Comparison of ENCODE assay signal across 18 cellular contexts in genomic region chr1:89850844-89851410, GRCh38. TPM values are rescaled to one million over a fixed set of nuclear protein-coding genes. Genes with fewer than 3 reads are reported as not detected.
DNase-seq lines count a peak whose midpoint lies in the region; FAIRE-seq and TF ChIP-seq lines count a peak whose summit lies in the region.
"Had no signal": no experiment of that assay in that cellular context is flagged by ENCODE, and none has a peak within 500 bp of the region (broad histone marks: within the 10 kb centered on the region; RNA-seq: fewer than 3 reads in every experiment).

No MANE protein-coding gene starts in this region.

- FAIRE-seq in colon (lab: Jason Lieb, UNC) (peak; percentile 36), frontal cortex (lab: Jason Lieb, UNC) (no peak)
- FAIRE-seq: GM12892 had no signal

- peaks cover 36% of the 10 kb centered on the region for H3K4me1 Mint-ChIP-seq in HFFc6 (ENCODE audit: low read depth)
- peaks cover 37 to 52% (median 51%) of the 10 kb centered on the region in 3 donors for H3K4me1 Mint-ChIP-seq in CD8-positive, alpha-beta memory T cell

- no peak overlapping the region for H3K4me3 Mint-ChIP-seq in HFFc6
- H3K4me3 Mint-ChIP-seq in CD8-positive, alpha-beta memory T cell, result no peak overlapping the region
- H3K4me3 Mint-ChIP-seq: B cell; CD8-positive, alpha-beta T cell had no signal

- TF ChIP-seq CTCF in HFFc6 (IDR thresholded peaks at IDR 0.05) (no peak), BE2C (IDR thresholded peaks at IDR 0.05; ENCODE audit: low read depth, low read length) (no peak)

- H3K27ac Mint-ChIP-seq in HFFc6, result peak overlapping the region; percentile 7; the same call in 1 of the 2 replicates
- no peak overlapping the region for H3K27ac Mint-ChIP-seq in CD8-positive, alpha-beta memory T cell
- H3K27ac Mint-ChIP-seq: B cell had no signal

- H3K4me3 ChIP-seq in BE2C (ENCODE audit: low read depth, low read length), result no peak overlapping the region
- no peak overlapping the region for H3K4me3 ChIP-seq in CD8-positive, alpha-beta memory T cell (ENCODE audit: low read length)

- DNase-seq in EL, result peak; percentile 24
- peak; percentile 39 for DNase-seq in HFFc6
- DNase-seq in left kidney (ENCODE audit: low read depth, low spot score), result peak; percentile 87
- no peak for DNase-seq in frontal cortex (ENCODE audit: low spot score in 2 of 2)
- DNase-seq in BE2C, result no peak
- DNase-seq in CD8-positive, alpha-beta memory T cell, result no peak
- DNase-seq: CD8-positive, alpha-beta T cell; DND-41; MV-4-11; NCI-H1417; NCI-H1930; NCI-H446; OCI-M1; RPMI8226; SIG-M5 had no signal

- no peaks in the 10 kb centered on the region for H3K27me3 ChIP-seq in BE2C
- H3K27me3 ChIP-seq in CD8-positive, alpha-beta memory T cell (ENCODE audit: insufficient read depth, low read length, poor library complexity, severe bottlenecking), result no peaks in the 10 kb centered on the region

- H3K9me3 ChIP-seq in BE2C, result no peaks in the 10 kb centered on the region
- H3K9me3 ChIP-seq in CD8-positive, alpha-beta memory T cell (ENCODE audit: low read length), result no peaks in the 10 kb centered on the region

- H3K27ac ChIP-seq in CD8-positive, alpha-beta memory T cell (ENCODE audit: low read depth, low read length), result no peak overlapping the region

- H3K36me3 ChIP-seq in BE2C, result no peaks in the 10 kb centered on the region
- H3K36me3 ChIP-seq in CD8-positive, alpha-beta memory T cell (ENCODE audit: insufficient read depth, low read length), result no peaks in the 10 kb centered on the region

- no peaks in the 10 kb centered on the region for H3K9me3 Mint-ChIP-seq in HFFc6
- no peaks in the 10 kb centered on the region for H3K9me3 Mint-ChIP-seq in CD8-positive, alpha-beta memory T cell
- H3K9me3 Mint-ChIP-seq: CD8-positive, alpha-beta T cell had no signal

- H3K36me3 Mint-ChIP-seq in HFFc6 (ENCODE audit: low read depth), result peaks cover 18% of the 10 kb centered on the region; the same call in 1 of the 2 replicates
- H3K36me3 Mint-ChIP-seq in CD8-positive, alpha-beta memory T cell, result peaks cover 0 to 25% (median 14%) of the 10 kb centered on the region in 3 donors

- POLR2A ChIA-PET in CD8-positive, alpha-beta memory T cell (lab: Charles Lee), result no interaction called here

- H3K27me3 Mint-ChIP-seq in HFFc6 (ENCODE audit: insufficient read depth), result no peaks in the 10 kb centered on the region
- H3K27me3 Mint-ChIP-seq in CD8-positive, alpha-beta memory T cell, result no peaks in the 10 kb centered on the region
- H3K27me3 Mint-ChIP-seq: B cell had no signal

- no peaks in the 10 kb centered on the region for H3K4me1 ChIP-seq in BE2C
- peaks cover 42% of the 10 kb centered on the region for H3K4me1 ChIP-seq in CD8-positive, alpha-beta memory T cell (ENCODE audit: insufficient read depth, low read length)

- CTCF ChIA-PET in CD8-positive, alpha-beta memory T cell (lab: Charles Lee), result interaction anchor here (1.1 kb wide), 1 partner anchor 46 kb away, joined by 4 read pairs; no protein-coding TSS in a partner anchor

RNA-seq across cellular contexts. Expression of gene LRRC8D, which starts 30.1 kb away (rescaled TPM):
- 10 to 100 TPM; 33.5 to 46.7 (median 41.8) TPM for total RNA-seq in HFFc6 (2021; fragmentation: NEBNext Ultra II Directional; extraction: Animal tissue kit (Norgen Biotek cat#: 25700))
- 31.4 TPM for total RNA-seq in frontal cortex
- polyA plus RNA-seq in BE2C (2012; ENCODE audit: insufficient read depth, insufficient read length, low read depth), result 67.9 TPM
- 10 to 100 TPM; 39.0 to 41.9 TPM for total RNA-seq in CD8-positive, alpha-beta memory T cell
- 56.3 TPM for polyA plus RNA-seq in CD8-positive, alpha-beta memory T cell

Comparison
In these comparisons a context has a peak if more than half of its experiments do, and no peak if none do; other contexts are left out.
1. DNase-seq: peak in EL (single experiment), HFFc6 (single experiment) and left kidney (single experiment); none in frontal cortex (0 of 2), BE2C (single experiment) and CD8-positive, alpha-beta memory T cell (0 of 5).